In genomic region chr3:156611870-156612494, GRCh38 we compare ENCODE assay signal across 23 cellular contexts. TPM values are rescaled to one million over a fixed set of nuclear protein-coding genes. Genes with fewer than 3 reads are reported as not detected.
A peak's percentile ranks its signal among the peaks of the same experiment; 100 is the strongest.
DNase-seq lines count a peak whose midpoint lies in the region; ATAC-seq and TF ChIP-seq lines count a peak whose summit lies in the region.
"Had no signal": no experiment of that assay in that cellular context is flagged by ENCODE, and none has a peak within 500 bp of the region (broad histone marks: within the 10 kb centered on the region; RNA-seq: fewer than 3 reads in every experiment).

No MANE protein-coding gene starts in this region.

- H3K9me3 ChIP-seq in lung (ENCODE audit: control insufficient read depth in 2 of 2, insufficient read depth in 1 of 2, low read length in 1 of 2) = no peaks in the 10 kb centered on the region
- no peaks in the 10 kb centered on the region for H3K9me3 ChIP-seq in upper lobe of right lung
- H3K9me3 ChIP-seq in vagina = no peaks in the 10 kb centered on the region
- H3K9me3 ChIP-seq: HAP-1, Peyer's patch had no signal

- DNase-seq in NCI-H2029 treated with DMSO at 0.1 percent for 48 hours (lab: John Stamatoyannopoulos, UW) (peak; percentile 14), NCI-H2029 (lab: John Stamatoyannopoulos, UW) (no peak), lung (ENCODE audit: low spot score) (peak; percentile 54), upper lobe of right lung (no peak), vagina (ENCODE audit: extremely low spot score in 2 of 2) (no peak)
- DNase-seq: 8988T; AML-193; C1 segment of cervical spinal cord; Calu3; CD8-positive, alpha-beta memory T cell; EL; GF-D8; Kasumi-1; NCI-H1694; NCI-H2227 treated with DMSO at 0.1 percent for 48 hours; NCI-H524; NCI-H82; Peyer's patch; T-cell had no signal

- WGBS in lung, 2 donors = 59 to 72% methylated on average over 2 of the region's 2 CpGs

- H3K4me1 ChIP-seq in lung (ENCODE audit: control insufficient read depth in 2 of 2, insufficient read depth in 2 of 2, low read length in 2 of 2) (peaks cover 0 to 1% of the 10 kb centered on the region in 2 donors), upper lobe of right lung (no peaks in the 10 kb centered on the region), vagina (peaks cover 1% of the 10 kb centered on the region)
- H3K4me1 ChIP-seq: Peyer's patch had no signal

- no peak overlapping the region for H3K4me3 ChIP-seq in lung
- no peak overlapping the region for H3K4me3 ChIP-seq in upper lobe of right lung
- no peak overlapping the region for H3K4me3 ChIP-seq in vagina
- H3K4me3 ChIP-seq: HAP-1, Peyer's patch had no signal

- peaks cover 4% of the 10 kb centered on the region for H3K27me3 Mint-ChIP-seq in activated T-helper 17 cell treated with anti-CD3 and anti-CD28 coated beads, Interleukin-2, amount 50 U/mL, for 72 hours

- H3K36me3 Mint-ChIP-seq in activated T-helper 17 cell treated with anti-CD3 and anti-CD28 coated beads, Interleukin-2, amount 50 U/mL, for 72 hours (ENCODE audit: low read depth) = no peaks in the 10 kb centered on the region
- H3K36me3 Mint-ChIP-seq: CD8-positive, alpha-beta memory T cell; T-cell had no signal

- peak overlapping the region in 1 of 2 donors; percentile 75 for H3K27ac ChIP-seq in lung (ENCODE audit: low read depth in 1 of 2, low read length in 1 of 2)
- peak overlapping the region; percentile 24 for H3K27ac ChIP-seq in upper lobe of right lung
- no peak overlapping the region for H3K27ac ChIP-seq in vagina

- H3K27ac Mint-ChIP-seq in activated T-helper 17 cell treated with anti-CD3 and anti-CD28 coated beads, Interleukin-2, amount 50 U/mL, for 72 hours = peak overlapping the region; percentile 36
- H3K27ac Mint-ChIP-seq: CD8-positive, alpha-beta memory T cell; T-cell had no signal

- H3K4me3 Mint-ChIP-seq in activated T-helper 17 cell treated with anti-CD3 and anti-CD28 coated beads, Interleukin-2, amount 50 U/mL, for 72 hours = no peak overlapping the region
- H3K4me3 Mint-ChIP-seq: CD8-positive, alpha-beta memory T cell; T-cell had no signal

- no peak for TF ChIP-seq CTCF in lung (IDR thresholded peaks at IDR 0.05; ENCODE audit: control extremely low read depth, extremely low read depth)
- TF ChIP-seq CTCF in upper lobe of right lung (IDR thresholded peaks at IDR 0.05) = no peak
- no peak for TF ChIP-seq CTCF in vagina (IDR thresholded peaks at IDR 0.05)

- no peak for ATAC-seq in activated T-helper 17 cell treated with anti-CD3 and anti-CD28 coated beads, Interleukin-2, amount 50 U/mL, for 72 hours (replicated peaks)
- ATAC-seq in lung (ENCODE audit: insufficient read depth, low FRiP score) (no peak), upper lobe of right lung (peak; percentile 68), HG02588 (IDR thresholded peaks at IDR 0.05; ENCODE audit: unreplicated experiment) (no peak), GM21737 (IDR thresholded peaks at IDR 0.05; ENCODE audit: unreplicated experiment) (no peak)
- ATAC-seq: T-cell had no signal

- no peaks in the 10 kb centered on the region for H3K36me3 ChIP-seq in lung (ENCODE audit: control insufficient read depth in 2 of 2, insufficient read depth in 2 of 2, low read length in 2 of 2)
- no peaks in the 10 kb centered on the region for H3K36me3 ChIP-seq in upper lobe of right lung
- H3K36me3 ChIP-seq in vagina = no peaks in the 10 kb centered on the region
- H3K36me3 ChIP-seq: HAP-1, Peyer's patch had no signal

- H3K27me3 ChIP-seq in lung (ENCODE audit: control insufficient read depth, insufficient read depth) (no peaks in the 10 kb centered on the region), upper lobe of right lung (no peaks in the 10 kb centered on the region), vagina (no peaks in the 10 kb centered on the region)
- H3K27me3 ChIP-seq: Peyer's patch had no signal

- intact Hi-C loops in upper lobe of right lung (cut with DNase I) = no loop called here
- intact Hi-C loops in vagina (cut with DNase I) = no loop called here

- no peak for TF ChIP-seq POLR2A in vagina (IDR thresholded peaks at IDR 0.05)

- H3K4me1 Mint-ChIP-seq in activated T-helper 17 cell treated with anti-CD3 and anti-CD28 coated beads, Interleukin-2, amount 50 U/mL, for 72 hours = peaks cover 1% of the 10 kb centered on the region

- H3K9me3 Mint-ChIP-seq in activated T-helper 17 cell treated with anti-CD3 and anti-CD28 coated beads, Interleukin-2, amount 50 U/mL, for 72 hours = no peaks in the 10 kb centered on the region
- H3K9me3 Mint-ChIP-seq: CD8-positive, alpha-beta memory T cell; T-cell had no signal

RNA-seq across cellular contexts. Expression of gene SSR3, which starts 57.1 kb away (rescaled TPM):
- 100 to 1,000 TPM; 140 to 188 TPM for total RNA-seq in activated T-helper 17 cell treated with anti-CD3 and anti-CD28 coated beads, Interleukin-2, amount 50 U/mL, for 72 hours
- total RNA-seq in lung (100 to 1,000 TPM in 1 of 2 donors, 10 to 100 TPM in 1; 83.7 to 209 TPM), upper lobe of right lung (178 TPM), vagina (68.0 TPM)
- 100 to 1,000 TPM; 177 to 200 TPM for polyA plus RNA-seq in lung

Comparison
In these comparisons a context has a peak if more than half of its experiments do, and no peak if none do; other contexts are left out.
1. DNase-seq: peak in NCI-H2029 treated with DMSO at 0.1 percent for 48 hours (single experiment) and lung (single experiment); none in NCI-H2029 (single experiment), upper lobe of right lung (single experiment) and vagina (0 of 2).